ENCODE assay signal across 8 cellular contexts in the genomic region with DNA sequence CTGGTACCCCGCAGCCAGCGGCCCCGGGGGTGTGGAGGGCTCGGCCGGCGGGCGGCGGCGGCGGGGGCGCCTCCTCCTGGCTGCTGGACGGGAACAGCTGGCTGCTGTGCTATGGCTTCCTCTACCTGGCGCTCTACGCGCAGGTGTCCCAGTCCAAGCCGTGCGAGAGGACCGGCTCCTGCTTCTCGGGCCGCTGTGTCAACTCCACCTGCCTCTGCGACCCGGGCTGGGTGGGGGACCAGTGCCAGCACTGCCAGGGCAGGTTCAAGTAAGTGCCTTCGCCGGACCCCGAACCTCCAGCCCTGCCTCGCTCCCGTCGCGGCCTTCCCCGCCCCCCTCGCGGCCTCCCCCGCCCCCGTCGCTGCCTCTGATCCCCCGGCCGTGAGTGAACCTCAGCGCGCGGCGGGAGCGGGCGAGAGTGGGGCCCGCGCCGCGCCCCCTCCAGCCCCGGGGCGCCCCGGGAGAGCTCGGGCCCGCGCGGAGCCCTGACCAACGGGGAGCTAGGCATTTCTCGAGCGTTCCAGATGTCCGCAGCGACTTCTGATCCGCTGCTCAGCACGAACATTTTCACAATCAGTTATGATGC. TPM values are rescaled to one million over a fixed set of nuclear protein-coding genes. Genes with fewer than 3 reads are reported as not detected.
DNase-seq lines count a peak whose midpoint lies in the region; ATAC-seq and TF ChIP-seq lines count a peak whose summit lies in the region.

No MANE protein-coding gene starts in this region.

- DNase-seq in D341Med (ENCODE audit: low spot score), result peak; percentile 33
- DNase-seq in activated B cell treated with CpG ODN at 0.5 μM for 24 hours, result peak; percentile 28
- DNase-seq in head of caudate nucleus, result peak in 33 of 42 donors; percentile 3 to 57 (median 20)
- peak in 1 of 2 donors; percentile 48 for DNase-seq in psoas muscle
- DNase-seq in NCI-H128 (lab: John Stamatoyannopoulos, UW; ENCODE audit: unreplicated experiment), result no peak
- no peak for DNase-seq in pons (ENCODE audit: low spot score)

- peaks cover 13% of the 10 kb centered on the region for H3K4me1 Mint-ChIP-seq in activated B cell treated with CpG ODN at 0.5 μM for 24 hours

- no peaks in the 10 kb centered on the region for H3K4me1 ChIP-seq in psoas muscle

- no peak overlapping the region for H3K27ac Mint-ChIP-seq in activated B cell treated with CpG ODN at 0.5 μM for 24 hours

- 1% methylated on average over 45 to 61 of the region's 61 CpGs for whole genome bisulfite sequencing in psoas muscle, 3 donors

- H3K4me3 ChIP-seq in psoas muscle, result peak overlapping the region; percentile 77

- H3K4me3 Mint-ChIP-seq in activated B cell treated with CpG ODN at 0.5 μM for 24 hours, result peak overlapping the region; percentile 74

- H3K9me3 Mint-ChIP-seq in activated B cell treated with CpG ODN at 0.5 μM for 24 hours, result no peaks in the 10 kb centered on the region

- no peaks in the 10 kb centered on the region for H3K36me3 Mint-ChIP-seq in activated B cell treated with CpG ODN at 0.5 μM for 24 hours (ENCODE audit: low read depth)

- peak overlapping the region; percentile 69 for H3K27ac ChIP-seq in psoas muscle

- ATAC-seq in GM19328 (IDR thresholded peaks at IDR 0.05; ENCODE audit: unreplicated experiment), result peak; percentile 38
- peak; percentile 38 for ATAC-seq in HG03280 (IDR thresholded peaks at IDR 0.05; ENCODE audit: unreplicated experiment)
- ATAC-seq in activated B cell treated with CpG ODN at 0.5 μM for 24 hours (ENCODE audit: low read depth), result peak; percentile 29
- peak; percentile 42 to 61 (median 58) for ATAC-seq in psoas muscle

- peaks cover 0 to 19% (median 3%) of the 10 kb centered on the region in 3 donors for H3K27me3 ChIP-seq in psoas muscle (ENCODE audit: insufficient read depth in 3 of 3, low read length in 2 of 3)

- POLR2A ChIA-PET in activated B cell treated with CpG ODN at 0.5 μM for 24 hours (lab: Charles Lee), result no interaction called here

- peaks cover 35% of the 10 kb centered on the region for H3K27me3 Mint-ChIP-seq in activated B cell treated with CpG ODN at 0.5 μM for 24 hours

- intact Hi-C loops in activated B cell treated with CpG ODN at 0.5 μM for 24 hours (cut with micrococcal nuclease) (loop anchor here (5.0 kb wide), 3 partner anchors 922 to 1412 kb away; a partner anchor contains a TSS), head of caudate nucleus (cut with DNase I) (no loop called here), psoas muscle (cut with DNase I) (no loop called here)

- TF ChIP-seq CTCF in activated B cell treated with CpG ODN at 0.5 μM for 24 hours (IDR thresholded peaks at IDR 0.05) (no peak), psoas muscle (IDR thresholded peaks at IDR 0.05) (no peak)

- no peaks in the 10 kb centered on the region for H3K36me3 ChIP-seq in psoas muscle (ENCODE audit: insufficient read depth in 1 of 2, low read depth in 1 of 2)

- H3K9me3 ChIP-seq in psoas muscle, result no peaks in the 10 kb centered on the region

- CTCF ChIA-PET in activated B cell treated with CpG ODN at 0.5 μM for 24 hours (lab: Charles Lee), result no interaction called here

RNA-seq across cellular contexts. Expression of a gene that starts 0.7 kb away (rescaled TPM):
- total RNA-seq in activated B cell treated with CpG ODN at 0.5 μM for 24 hours (1.0 and 1.2 TPM in 2 replicates), psoas muscle (1 to 10 TPM; 2.2 to 7.1 (median 4.5) TPM)
- 1 to 10 TPM in 2 of 3 donors, under 1 TPM in 1; 0.01 to 1.4 (median 1.1) TPM for polyA plus RNA-seq in psoas muscle

Comparison
In these comparisons a context has a peak if more than half of its experiments do, and no peak if none do; other contexts are left out.
1. DNase-seq: peak in D341Med (single experiment), activated B cell treated with CpG ODN at 0.5 μM for 24 hours (single experiment) and head of caudate nucleus (33 of 42); none in NCI-H128 (single experiment) and pons (single experiment).
2. Peak in every context shown above with its lines, with median percentiles within 50 percentile points of each other: ATAC-seq.